Comparison of ENCODE assay signal across 8 cellular contexts in the genomic region with DNA sequence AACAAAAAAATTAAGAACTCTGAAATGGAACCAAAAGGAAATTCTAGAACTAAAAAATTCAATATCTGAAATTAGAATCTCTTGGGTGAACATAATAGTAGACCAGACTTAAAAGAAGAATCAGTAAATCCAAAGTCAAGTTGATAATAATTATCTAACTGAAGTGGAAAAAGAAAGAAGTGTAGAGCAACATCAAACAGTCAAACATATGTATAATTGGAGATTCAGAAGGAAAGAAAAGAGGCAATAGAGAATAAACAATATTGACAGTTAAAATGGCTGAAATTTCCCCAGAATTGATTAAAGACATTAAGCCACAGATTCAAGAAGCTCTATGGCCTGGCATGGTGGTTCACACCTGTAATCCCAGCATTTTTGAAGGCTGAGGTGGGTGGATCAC.
"Had no signal": no experiment of that assay in that cellular context is flagged by ENCODE, and none has a peak within 500 bp of the region (broad histone marks: within the 10 kb centered on the region; RNA-seq: fewer than 3 reads in every experiment).

No MANE protein-coding gene starts in this region.

- H3K27ac Mint-ChIP-seq: GM23338, H9, HFFc6 had no signal

- H3K9ac ChIP-seq: KMS-11 had no signal

- H3K4me1 Mint-ChIP-seq: GM23338 had no signal

- ATAC-seq: GM23338, K562 had no signal

- DNase-seq: H9, HCEC 1CT, HFFc6, IMR-90 had no signal

- H3K27ac ChIP-seq: HL-60, KMS-11 had no signal

- H3K4me3 ChIP-seq: GM23338, K562 had no signal

- H3K4me3 Mint-ChIP-seq: GM23338, H9, HFFc6 had no signal
